In the genomic region with DNA sequence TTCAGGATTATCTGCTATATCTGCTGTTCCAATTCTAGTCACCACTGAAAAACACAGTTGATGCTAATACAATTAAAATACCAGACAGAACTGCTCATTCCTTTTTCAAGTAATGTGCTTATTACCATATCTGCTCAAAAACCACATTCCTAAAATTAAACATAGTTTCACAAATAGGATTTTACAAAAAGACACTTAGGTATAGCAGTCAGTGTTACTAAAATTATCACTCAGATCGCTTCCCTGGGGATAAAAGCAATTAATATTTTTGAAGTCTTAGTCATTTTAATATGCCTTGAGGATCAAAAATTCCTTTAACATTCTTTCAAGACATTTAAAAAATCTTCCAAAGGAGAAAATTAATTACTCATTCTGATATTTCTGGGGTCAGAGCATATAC, we compare ENCODE assay signal across 22 cellular contexts.
"Had no signal": no experiment of that assay in that cellular context is flagged by ENCODE, and none has a peak within 500 bp of the region (broad histone marks: within the 10 kb centered on the region; RNA-seq: fewer than 3 reads in every experiment).

No MANE protein-coding gene starts in this region.

- ATAC-seq: activated T-cell treated with anti-CD3 and anti-CD28 coated beads, Interleukin-2, amount 50 U/mL, for 72 hours; right cardiac atrium had no signal

- H3K27me3 Mint-ChIP-seq: activated CD4-positive, alpha-beta T cell treated with anti-CD3 and anti-CD28 coated beads, Interleukin-2, amount 10 ng/mL, durations not matched to agents 7 days and 5 days; activated naive CD8-positive, alpha-beta T cell; dendritic cell treated with granulocyte-macrophage colony-stimulating factor and Interleukin-4, amounts not matched to agents 40 ng/mL and 50 ng/mL, for 4 days; progenitor cell of endocrine pancreas; stimulated activated naive CD8-positive, alpha-beta T cell treated with anti-CD3 and anti-CD28 coated beads, Interleukin-15, Interleukin-2, amounts not matched to agents 100 ng/mL and 50 ng/mL, for 24 hours; type B pancreatic cell had no signal

- H3K4me3 ChIP-seq: smooth muscle cell had no signal

- DNase-seq: activated CD4-positive, alpha-beta T cell treated with anti-CD3 and anti-CD28 coated beads, Interleukin-2, amount 10 ng/mL, durations not matched to agents 7 days and 5 days; activated CD4-positive, CD25-positive, alpha-beta regulatory T cell; activated CD8-positive, alpha-beta memory T cell treated with anti-CD3 and anti-CD28 coated beads, Interleukin-2, amount 50 U/mL, for 48 hours; activated gamma-delta T cell treated with Interleukin-2 at 50 U/mL for 16 hours; activated T-cell treated with anti-CD3 and anti-CD28 coated beads, Interleukin-2, amount 50 U/mL, for 72 hours; amygdala; brain microvascular endothelial cell; cerebellar nuclear complex; effector memory CD4-positive, alpha-beta T cell; head of caudate nucleus; immature natural killer cell; mesendoderm; nucleus accumbens; right cardiac atrium had no signal

- H3K36me3 ChIP-seq: brain microvascular endothelial cell had no signal

- H3K27ac ChIP-seq: brain microvascular endothelial cell had no signal

- H3K9me3 Mint-ChIP-seq: activated CD4-positive, alpha-beta T cell treated with anti-CD3 and anti-CD28 coated beads, Interleukin-2, amount 10 ng/mL, durations not matched to agents 7 days and 5 days; activated T-cell treated with anti-CD3 and anti-CD28 coated beads, Interleukin-2, amount 50 U/mL, for 72 hours; dendritic cell treated with granulocyte-macrophage colony-stimulating factor and Interleukin-4, amounts not matched to agents 40 ng/mL and 50 ng/mL, for 4 days; immature natural killer cell; nephron; stimulated activated naive CD8-positive, alpha-beta T cell treated with anti-CD3 and anti-CD28 coated beads, Interleukin-15, Interleukin-2, amounts not matched to agents 100 ng/mL and 50 ng/mL, for 24 hours; T-helper 2 cell treated with Interferon-gamma antibody and Interleukin-4, amounts not matched to agents 5 μg/mL and 100 μg/mL, for 36 hours; type B pancreatic cell had no signal

- H3K4me1 Mint-ChIP-seq: activated CD4-positive, alpha-beta T cell treated with anti-CD3 and anti-CD28 coated beads, Interleukin-2, amount 10 ng/mL, durations not matched to agents 7 days and 5 days; immature natural killer cell had no signal

- H3K4me2 ChIP-seq: smooth muscle cell had no signal

- H3K27me3 ChIP-seq: brain microvascular endothelial cell had no signal

- H3K4me3 Mint-ChIP-seq: activated CD4-positive, alpha-beta T cell treated with anti-CD3 and anti-CD28 coated beads, Interleukin-2, amount 10 ng/mL, durations not matched to agents 7 days and 5 days; activated naive CD8-positive, alpha-beta T cell; activated T-cell treated with anti-CD3 and anti-CD28 coated beads, Interleukin-2, amount 50 U/mL, for 72 hours; dendritic cell treated with granulocyte-macrophage colony-stimulating factor and Interleukin-4, amounts not matched to agents 40 ng/mL and 50 ng/mL, for 4 days; immature natural killer cell; nephron; stimulated activated naive CD8-positive, alpha-beta T cell treated with anti-CD3 and anti-CD28 coated beads, Interleukin-15, Interleukin-2, amounts not matched to agents 100 ng/mL and 50 ng/mL, for 24 hours; T-helper 2 cell treated with Interferon-gamma antibody and Interleukin-4, amounts not matched to agents 5 μg/mL and 100 μg/mL, for 36 hours; type B pancreatic cell had no signal

- H3K27ac Mint-ChIP-seq: activated CD4-positive, alpha-beta T cell treated with anti-CD3 and anti-CD28 coated beads, Interleukin-2, amount 10 ng/mL, durations not matched to agents 7 days and 5 days; activated naive CD8-positive, alpha-beta T cell; activated T-cell treated with anti-CD3 and anti-CD28 coated beads, Interleukin-2, amount 50 U/mL, for 72 hours; dendritic cell treated with granulocyte-macrophage colony-stimulating factor and Interleukin-4, amounts not matched to agents 40 ng/mL and 50 ng/mL, for 4 days; immature natural killer cell; nephron; progenitor cell of endocrine pancreas; stimulated activated naive CD8-positive, alpha-beta T cell treated with anti-CD3 and anti-CD28 coated beads, Interleukin-15, Interleukin-2, amounts not matched to agents 100 ng/mL and 50 ng/mL, for 24 hours; T-helper 2 cell treated with Interferon-gamma antibody and Interleukin-4, amounts not matched to agents 5 μg/mL and 100 μg/mL, for 36 hours; type B pancreatic cell had no signal
